Comparison of ENCODE assay signal across 13 cellular contexts in the genomic region with DNA sequence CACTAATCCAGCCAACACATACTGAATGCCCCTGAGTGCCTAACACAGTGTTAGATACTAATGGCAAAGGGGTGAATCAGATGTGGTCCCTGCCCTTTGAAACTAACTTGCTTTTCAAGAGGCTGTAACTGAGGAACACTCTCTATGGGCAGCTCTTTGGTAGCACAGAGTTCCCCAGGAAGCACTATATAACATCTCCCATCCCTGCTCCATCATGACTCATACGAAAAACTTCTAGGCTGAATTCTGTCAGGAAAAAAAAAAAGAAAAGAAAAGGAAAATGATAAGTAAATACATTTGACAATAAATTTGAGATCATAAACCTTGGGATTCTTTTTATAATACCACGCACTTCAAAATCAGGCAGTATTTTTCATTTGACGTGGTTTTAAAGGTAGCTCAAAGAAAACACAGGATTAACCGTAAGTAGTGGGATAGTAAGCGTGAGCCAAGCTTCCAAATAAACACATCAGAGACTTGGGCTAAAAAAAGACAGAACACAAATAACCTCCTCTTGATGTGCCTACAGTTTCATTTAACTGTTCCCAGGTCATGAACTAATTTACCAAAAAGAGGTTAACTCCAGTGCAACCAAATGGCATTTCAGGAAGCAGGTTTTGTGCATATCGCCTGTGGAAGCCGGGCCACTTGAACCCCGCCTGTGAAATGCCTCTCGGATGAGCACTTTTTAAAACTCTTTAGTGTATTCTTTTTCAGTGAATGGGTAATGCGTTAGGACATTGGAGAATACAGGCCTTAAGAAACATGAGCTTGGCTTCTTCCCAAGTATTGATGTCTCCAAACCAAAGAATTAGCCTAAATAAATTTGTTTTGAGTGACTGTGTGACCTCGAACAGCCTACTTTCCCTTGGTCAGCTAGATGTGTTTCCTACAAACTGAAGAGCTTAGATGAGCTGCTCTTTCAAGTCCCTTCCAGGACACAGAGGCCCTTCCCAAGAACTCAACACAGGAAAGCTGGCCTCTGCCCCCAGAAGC. TPM values are rescaled to one million over a fixed set of nuclear protein-coding genes. Genes with fewer than 3 reads are reported as not detected.
DNase-seq lines count a peak whose midpoint lies in the region; TF ChIP-seq lines count a peak whose summit lies in the region.
"Had no signal": no experiment of that assay in that cellular context is flagged by ENCODE, and none has a peak within 500 bp of the region (broad histone marks: within the 10 kb centered on the region; RNA-seq: fewer than 3 reads in every experiment).

No MANE protein-coding gene starts in this region.

- H3K4me1 ChIP-seq in fibroblast of lung (ENCODE audit: control insufficient read depth, extremely low read depth, insufficient read depth, low read length): peaks cover 12% of the 10 kb centered on the region

- no peaks in the 10 kb centered on the region for H3K36me3 ChIP-seq in fibroblast of lung (ENCODE audit: control insufficient read depth, insufficient read depth, low read length)

- no peak for TF ChIP-seq CTCF in AG10803 (conservative IDR thresholded peaks at IDR 0.05; ENCODE audit: low read length)
- TF ChIP-seq CTCF in fibroblast of lung (conservative IDR thresholded peaks at IDR 0.05 in 1 of 2, IDR thresholded peaks at IDR 0.05 in 1 of 2; ENCODE audit: low read depth in 1 of 2, low read length in 2 of 2): no peak
- no peak for TF ChIP-seq CTCF in nephron (IDR thresholded peaks at IDR 0.05; ENCODE audit: unreplicated experiment in 3 of 3)

- no peak overlapping the region for H3K4me3 ChIP-seq in AG10803 (ENCODE audit: low read length)
- H3K4me3 ChIP-seq in fibroblast of lung (replicated peaks in 1 of 4; ENCODE audit: control extremely low read depth in 1 of 4, insufficient read depth in 1 of 4, low read depth in 3 of 4, low read length in 4 of 4): no peak overlapping the region

- H3K9ac ChIP-seq in fibroblast of lung (ENCODE audit: insufficient read depth, low read length): no peak overlapping the region

- H4K20me1 ChIP-seq in fibroblast of lung (ENCODE audit: control insufficient read depth, extremely low read depth, insufficient read depth, low read length): no peaks in the 10 kb centered on the region

- H3K9me3 ChIP-seq in fibroblast of lung (ENCODE audit: control insufficient read depth, insufficient read depth, low read depth, low read length): no peaks in the 10 kb centered on the region

- H3K4me3 Mint-ChIP-seq in nephron: no peak overlapping the region
- H3K4me3 Mint-ChIP-seq: activated T-helper 17 cell treated with anti-CD3 and anti-CD28 coated beads, Interleukin-2, amount 50 U/mL, for 72 hours; CD4-positive, CD25-positive, alpha-beta regulatory T cell; stimulated activated naive B cell treated with anti-CD40 and anti-IgM and Interleukin-4, amounts not matched to agents 10 μg/mL and 1 μg/mL and 100 μg/mL, for 72 hours had no signal

- peaks cover 23% of the 10 kb centered on the region for H3K27me3 Mint-ChIP-seq in nephron (ENCODE audit: low read depth)

- peaks cover 59% of the 10 kb centered on the region for H3K4me1 Mint-ChIP-seq in nephron
- H3K4me1 Mint-ChIP-seq: activated T-helper 17 cell treated with anti-CD3 and anti-CD28 coated beads, Interleukin-2, amount 50 U/mL, for 72 hours; CD4-positive, CD25-positive, alpha-beta regulatory T cell; stimulated activated naive B cell treated with anti-CD40 and anti-IgM and Interleukin-4, amounts not matched to agents 10 μg/mL and 1 μg/mL and 100 μg/mL, for 72 hours had no signal

- H3K27me3 ChIP-seq in fibroblast of lung (ENCODE audit: control insufficient read depth, insufficient read depth, low read length): no peaks in the 10 kb centered on the region

- peak overlapping the region; percentile 9 to 44 (median 39) for H3K27ac Mint-ChIP-seq in nephron
- H3K27ac Mint-ChIP-seq: activated T-helper 17 cell treated with anti-CD3 and anti-CD28 coated beads, Interleukin-2, amount 50 U/mL, for 72 hours; CD4-positive, CD25-positive, alpha-beta regulatory T cell; stimulated activated naive B cell treated with anti-CD40 and anti-IgM and Interleukin-4, amounts not matched to agents 10 μg/mL and 1 μg/mL and 100 μg/mL, for 72 hours had no signal

- H3K9me3 Mint-ChIP-seq in nephron: no peaks in the 10 kb centered on the region
- H3K9me3 Mint-ChIP-seq: activated T-helper 17 cell treated with anti-CD3 and anti-CD28 coated beads, Interleukin-2, amount 50 U/mL, for 72 hours; stimulated activated naive B cell treated with anti-CD40 and anti-IgM and Interleukin-4, amounts not matched to agents 10 μg/mL and 1 μg/mL and 100 μg/mL, for 72 hours had no signal

- peak overlapping the region; percentile 56 for H3K4me2 ChIP-seq in fibroblast of lung (ENCODE audit: extremely low read depth, insufficient read depth, low read length)

- H3K27ac ChIP-seq in fibroblast of lung (ENCODE audit: insufficient read depth, low read length): peak overlapping the region; percentile 40

- H2AFZ ChIP-seq in fibroblast of lung (ENCODE audit: low read length): peak overlapping the region; percentile 13

- DNase-seq in AG10803 (ENCODE audit: low read depth): peak; percentile 52
- DNase-seq in RPMI7951 (ENCODE audit: low read depth): peak; percentile 51
- DNase-seq in fibroblast of lung (ENCODE audit: low read depth in 2 of 2): peak; percentile 54 to 69
- DNase-seq in GM19240 (ENCODE audit: insufficient read length, low spot score): no peak
- DNase-seq in effector CD8-positive, alpha-beta T cell (lab: John Stamatoyannopoulos, UW): no peak
- DNase-seq in NCI-H1930 (lab: John Stamatoyannopoulos, UW): no peak
- no peak for DNase-seq in NOMO-1 (lab: John Stamatoyannopoulos, UW; ENCODE audit: unreplicated experiment in 2 of 2)
- DNase-seq: activated CD4-positive, alpha-beta T cell treated with anti-CD3 and anti-CD28 coated beads for 1 hour; CD4-positive, CD25-positive, alpha-beta regulatory T cell; NCI-H526 treated with DMSO at 0.1 percent for 48 hours; stimulated activated naive B cell treated with anti-CD40 and anti-IgM and Interleukin-4, amounts not matched to agents 10 μg/mL and 1 μg/mL and 100 μg/mL, for 72 hours had no signal

- no peaks in the 10 kb centered on the region for H3K36me3 Mint-ChIP-seq in nephron (ENCODE audit: low read depth)
- H3K36me3 Mint-ChIP-seq: CD4-positive, CD25-positive, alpha-beta regulatory T cell; stimulated activated naive B cell treated with anti-CD40 and anti-IgM and Interleukin-4, amounts not matched to agents 10 μg/mL and 1 μg/mL and 100 μg/mL, for 72 hours had no signal

- H3K79me2 ChIP-seq in fibroblast of lung (ENCODE audit: control insufficient read depth, insufficient read depth, low read length): no peaks in the 10 kb centered on the region

RNA-seq across cellular contexts. Expression of a gene that starts 42.0 kb away (rescaled TPM):
- 13.6 and 13.9 TPM in 2 replicates for total RNA-seq in RPMI7951 (2014; rRNA removed; shearing (Covaris generic))
- total RNA-seq in fibroblast of lung: 26.6 and 26.7 TPM in 2 replicates
- polyA plus RNA-seq in fibroblast of lung: 17.6 and 28.6 TPM in 2 replicates
- polyA plus RNA-seq in fibroblast of lung (2012): 12.8 and 19.3 TPM in 2 replicates
- polyA minus RNA-seq in fibroblast of lung (ENCODE audit: low replicate concordance): 1.5 and 1.7 TPM in 2 replicates

Comparison
In these comparisons a context has a peak if more than half of its experiments do, and no peak if none do; other contexts are left out.
1. DNase-seq: peak in AG10803 (single experiment), RPMI7951 (single experiment) and fibroblast of lung (2 of 2); none in GM19240 (single experiment), effector CD8-positive, alpha-beta T cell (single experiment), NCI-H1930 (0 of 2) and NOMO-1 (0 of 2).